19 cellular contexts compared by ENCODE assay signal in the genomic region with DNA sequence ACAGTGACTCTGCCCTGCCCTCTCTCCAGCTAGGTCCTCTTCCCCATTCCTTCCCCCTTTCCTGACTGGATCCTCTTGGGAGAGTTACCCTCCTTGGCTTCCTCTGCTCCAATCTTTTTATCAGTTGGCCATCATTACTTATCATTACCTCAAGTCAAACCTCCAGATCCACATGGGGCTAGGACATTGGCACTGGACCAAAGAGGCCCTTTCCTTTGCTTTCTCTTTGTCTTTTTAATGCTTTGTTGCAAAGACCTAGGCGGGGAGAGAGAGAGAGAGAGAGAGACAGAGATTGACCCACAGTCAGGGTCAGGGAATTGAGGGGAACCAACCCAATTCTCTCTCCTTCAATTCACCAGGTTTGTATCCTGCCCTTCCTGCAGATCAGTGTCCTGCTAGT. TPM values are rescaled to one million over a fixed set of nuclear protein-coding genes. Genes with fewer than 3 reads are reported as not detected.
DNase-seq lines count a peak whose midpoint lies in the region; ATAC-seq and TF ChIP-seq lines count a peak whose summit lies in the region.
"Had no signal": no experiment of that assay in that cellular context is flagged by ENCODE, and none has a peak within 500 bp of the region (broad histone marks: within the 10 kb centered on the region; RNA-seq: fewer than 3 reads in every experiment).

No MANE protein-coding gene starts in this region.

- H3K4me1 Mint-ChIP-seq in endodermal cell (peaks cover 66% of the 10 kb centered on the region), neural progenitor cell (peaks cover 38% of the 10 kb centered on the region)

- peaks cover 13% of the 10 kb centered on the region for H3K79me2 ChIP-seq in neural progenitor cell (ENCODE audit: low read depth)

- no peaks in the 10 kb centered on the region for H3K36me3 Mint-ChIP-seq in endodermal cell (ENCODE audit: low read depth)
- H3K36me3 Mint-ChIP-seq in neural progenitor cell: no peaks in the 10 kb centered on the region

- H3K9ac ChIP-seq in endodermal cell (ENCODE audit: extremely low read depth, low read length, poor library complexity, severe bottlenecking) (no peak overlapping the region), neural progenitor cell (no peak overlapping the region)

- no peaks in the 10 kb centered on the region for H3K9me3 ChIP-seq in endodermal cell (ENCODE audit: control insufficient read depth, low read length)
- H3K9me3 ChIP-seq in neural progenitor cell (ENCODE audit: low read depth): no peaks in the 10 kb centered on the region
- H3K9me3 ChIP-seq: HAP-1 had no signal

- H3K4me3 Mint-ChIP-seq in endodermal cell: peak overlapping the region; percentile 18
- no peak overlapping the region for H3K4me3 Mint-ChIP-seq in neural progenitor cell

- H3K4me2 ChIP-seq in neural progenitor cell: no peak overlapping the region

- H3K4me1 ChIP-seq in endodermal cell (ENCODE audit: control insufficient read depth, insufficient read depth, low read length) (peaks cover 33% of the 10 kb centered on the region), neural progenitor cell (peaks cover 51% of the 10 kb centered on the region)

- intact Hi-C loops in left ventricle myocardium superior (cut with micrococcal nuclease): loop anchor here (5.0 kb wide), 1 partner anchor 311 kb away; no protein-coding TSS in a partner anchor

- H3K27ac ChIP-seq in endodermal cell (ENCODE audit: low read depth, low read length): no peak overlapping the region
- H3K27ac ChIP-seq in neural progenitor cell: no peak overlapping the region
- H3K27ac ChIP-seq: C4-2B, HL-60, SK-N-MC had no signal

- peak overlapping the region; percentile 64 for H3K27ac Mint-ChIP-seq in endodermal cell
- peak overlapping the region; percentile 24 for H3K27ac Mint-ChIP-seq in neural progenitor cell

- H3K27me3 ChIP-seq in endodermal cell (ENCODE audit: control insufficient read depth, insufficient read depth, low read length, poor library complexity, severe bottlenecking) (no peaks in the 10 kb centered on the region), neural progenitor cell (no peaks in the 10 kb centered on the region)

- 73% methylated on average over 1 of the region's 1 CpG; no CpG with 5 or more reads in 1 of the 2 experiments for WGBS in endodermal cell (ENCODE audit: insufficient coverage in 1 of 2, insufficient read length in 1 of 2), 2 experiments

- DNase-seq in OCI-M1 (lab: John Stamatoyannopoulos, UW): peak; percentile 25
- no peak for DNase-seq in endodermal cell
- DNase-seq in neural progenitor cell (ENCODE audit: low spot score): no peak
- DNase-seq in GM19238 (ENCODE audit: insufficient read length, low spot score): no peak
- DNase-seq in left ventricle myocardium superior: no peak
- no peak for DNase-seq in NCI-H446 treated with DMSO at 0.1 percent for 48 hours (lab: John Stamatoyannopoulos, UW)
- no peak for DNase-seq in activated CD4-positive, alpha-beta T cell treated with anti-CD3 and anti-CD28 coated beads for 4 hours
- DNase-seq: ACHN, DND-41, NCI-H1092 treated with DMSO at 0.1 percent for 48 hours, NCI-H146, NCI-H2029 treated with DMSO at 0.1 percent for 48 hours, NCI-H2171 treated with DMSO at 0.1 percent for 48 hours, NCI-H748 treated with DMSO at 0.1 percent for 48 hours, SHP77 had no signal

- no peak for TF ChIP-seq CTCF in endodermal cell (conservative IDR thresholded peaks at IDR 0.05)
- TF ChIP-seq CTCF in neural progenitor cell (IDR thresholded peaks at IDR 0.05): no peak

- no peak for ATAC-seq in left ventricle myocardium superior

- H4K20me1 ChIP-seq in neural progenitor cell (ENCODE audit: low read depth): peaks cover 13% of the 10 kb centered on the region

- H3K4me3 ChIP-seq in endodermal cell (ENCODE audit: low read length) (no peak overlapping the region), neural progenitor cell (no peak overlapping the region)
- H3K4me3 ChIP-seq: HAP-1, SK-N-MC had no signal

- no peaks in the 10 kb centered on the region for H3K36me3 ChIP-seq in endodermal cell (ENCODE audit: control insufficient read depth, insufficient read depth, low read length)
- H3K36me3 ChIP-seq in neural progenitor cell: no peaks in the 10 kb centered on the region
- H3K36me3 ChIP-seq: HAP-1 had no signal

- H3K27me3 Mint-ChIP-seq in endodermal cell (ENCODE audit: insufficient read depth) (no peaks in the 10 kb centered on the region), neural progenitor cell (ENCODE audit: insufficient read depth, low read depth) (peaks cover 21% of the 10 kb centered on the region)

- H3K9me3 Mint-ChIP-seq in endodermal cell (no peaks in the 10 kb centered on the region), neural progenitor cell (peaks cover 2% of the 10 kb centered on the region)

- H2AFZ ChIP-seq in neural progenitor cell (replicated peaks): no peak overlapping the region

- H3F3A ChIP-seq in neural progenitor cell (ENCODE audit: low read depth): peaks cover 19% of the 10 kb centered on the region

RNA-seq across cellular contexts. Expression of a gene that starts 3.6 kb away (rescaled TPM):
- total RNA-seq in endodermal cell (100 to 1,000 TPM; 163 to 254 TPM), neural progenitor cell (ENCODE audit: low replicate concordance) (49.6 and 78.6 TPM in 2 replicates), left ventricle myocardium superior (261 TPM)
- polyA plus RNA-seq in endodermal cell (2013, experiment 1 of 2): 129 TPM
- polyA plus RNA-seq in endodermal cell (2013, experiment 2 of 2): 99.2 TPM
